Comparison of ENCODE assay signal across 11 cellular contexts in the genomic region with DNA sequence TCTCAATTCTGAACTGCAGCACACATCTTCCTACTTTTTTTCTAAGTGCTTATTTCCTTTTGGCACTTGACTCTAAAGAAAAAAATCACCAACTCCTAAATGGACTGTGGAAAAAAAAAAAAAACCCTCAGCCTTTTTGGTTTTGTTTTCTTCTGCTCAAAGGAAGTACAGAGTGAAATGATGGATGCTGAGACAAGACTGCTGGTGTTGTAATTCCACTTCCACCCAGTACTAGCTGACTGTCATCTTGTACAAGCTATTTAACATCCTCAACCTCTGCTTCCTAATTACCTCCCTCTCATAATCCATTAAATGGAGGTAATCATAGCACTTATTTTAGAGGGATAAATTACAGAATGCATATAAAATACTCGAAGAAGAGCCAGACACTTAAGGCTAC.
DNase-seq lines count a peak whose midpoint lies in the region; ATAC-seq and TF ChIP-seq lines count a peak whose summit lies in the region.
"Had no signal": no experiment of that assay in that cellular context is flagged by ENCODE, and none has a peak within 500 bp of the region (broad histone marks: within the 10 kb centered on the region; RNA-seq: fewer than 3 reads in every experiment).

No MANE protein-coding gene starts in this region.

- peaks cover 4% of the 10 kb centered on the region for H3K36me3 Mint-ChIP-seq in endothelial cell (ENCODE audit: low read depth, unreplicated experiment)

- H3K27me3 Mint-ChIP-seq in endothelial cell (ENCODE audit: unreplicated experiment), result peaks cover 4% of the 10 kb centered on the region

- ATAC-seq in left lung, result peak; percentile 72

- H3K36me3 ChIP-seq in ACC112 (ENCODE audit: insufficient read depth, low read length) (peaks cover 6% of the 10 kb centered on the region), adipocyte (ENCODE audit: control insufficient read depth, insufficient read depth, low read length, severe bottlenecking) (peaks cover 2% of the 10 kb centered on the region), left lung (peaks cover 0 to 6% of the 10 kb centered on the region in 2 donors)

- intact Hi-C loops in left lung (cut with DNase I), result no loop called here

- peak overlapping the region; percentile 46 for H3K9ac ChIP-seq in adipocyte (ENCODE audit: low read length)
- H3K9ac ChIP-seq: KMS-11 had no signal

- H3K79me2 ChIP-seq in ACC112 (ENCODE audit: control insufficient read depth, insufficient read depth, low read length, unreplicated experiment), result peaks cover 36% of the 10 kb centered on the region

- no peak overlapping the region for H3K4me3 Mint-ChIP-seq in endothelial cell (ENCODE audit: unreplicated experiment)

- no peaks in the 10 kb centered on the region for H3K9me3 Mint-ChIP-seq in endothelial cell (ENCODE audit: unreplicated experiment)

- no peak overlapping the region for H3K27ac Mint-ChIP-seq in endothelial cell (ENCODE audit: unreplicated experiment)

- H3K27ac ChIP-seq in ACC112 (ENCODE audit: low read depth, low read length) (peak overlapping the region; percentile 90), left lung (peak overlapping the region in 1 of 2 donors; percentile 66)
- H3K27ac ChIP-seq: KMS-11 had no signal

- DNase-seq in HCEC 1CT (peak; percentile 32), adipocyte (ENCODE audit: low read depth) (no peak), left lung (no peak), cerebellar cortex (ENCODE audit: low spot score) (no peak), RPMI8226 (no peak), endothelial cell (ENCODE audit: low spot score) (no peak)
- no peak for DNase-seq in activated T-cell treated with anti-CD3 and anti-CD28 coated beads, Interleukin-2, amount 50 U/mL, for 48 hours
- DNase-seq: hippocampal formation, stomach had no signal

- H3K4me1 ChIP-seq in ACC112 (ENCODE audit: control insufficient read depth, insufficient read depth, low read length, unreplicated experiment), result peaks cover 37% of the 10 kb centered on the region
- H3K4me1 ChIP-seq in adipocyte (ENCODE audit: control insufficient read depth, insufficient read depth, low read length), result peaks cover 39% of the 10 kb centered on the region
- H3K4me1 ChIP-seq in left lung, result peaks cover 0 to 24% of the 10 kb centered on the region in 2 donors

- peaks cover 16% of the 10 kb centered on the region for H3K4me1 Mint-ChIP-seq in endothelial cell (ENCODE audit: unreplicated experiment)

- H3K4me3 ChIP-seq in ACC112 (ENCODE audit: low read depth, low read length), result no peak overlapping the region
- no peak overlapping the region for H3K4me3 ChIP-seq in adipocyte (ENCODE audit: low read length)
- no peak overlapping the region for H3K4me3 ChIP-seq in left lung
- H3K4me3 ChIP-seq: stomach had no signal

- H2AFZ ChIP-seq in ACC112 (ENCODE audit: low read length, unreplicated experiment), result no peak overlapping the region

- no peaks in the 10 kb centered on the region for H3K27me3 ChIP-seq in ACC112 (ENCODE audit: insufficient read depth, low read length)
- no peaks in the 10 kb centered on the region for H3K27me3 ChIP-seq in adipocyte (replicated peaks; ENCODE audit: control insufficient read depth, insufficient read depth, low read length)
- H3K27me3 ChIP-seq in left lung, result no peaks in the 10 kb centered on the region
- H3K27me3 ChIP-seq: stomach had no signal

- TF ChIP-seq CTCF in left lung (IDR thresholded peaks at IDR 0.05), result no peak
- TF ChIP-seq CTCF in endothelial cell (IDR thresholded peaks at IDR 0.05; ENCODE audit: unreplicated experiment), result no peak

- no peaks in the 10 kb centered on the region for H3K9me3 ChIP-seq in adipocyte (ENCODE audit: control insufficient read depth, low read length)
- no peaks in the 10 kb centered on the region for H3K9me3 ChIP-seq in left lung
- H3K9me3 ChIP-seq: stomach had no signal
